In genomic region chrX:50107470-50107869, GRCh38 we compare ENCODE assay signal across 16 cellular contexts.
DNase-seq lines count a peak whose midpoint lies in the region; ATAC-seq and TF ChIP-seq lines count a peak whose summit lies in the region.
"Had no signal": no experiment of that assay in that cellular context is flagged by ENCODE, and none has a peak within 500 bp of the region (broad histone marks: within the 10 kb centered on the region; RNA-seq: fewer than 3 reads in every experiment).

No MANE protein-coding gene starts in this region.

- H3K79me2 ChIP-seq in MM.1S (ENCODE audit: low read length): no peaks in the 10 kb centered on the region

- H4K20me1 ChIP-seq in MM.1S (ENCODE audit: insufficient read depth, low read length): no peaks in the 10 kb centered on the region

- H3K9me3 Mint-ChIP-seq in activated naive CD4-positive, alpha-beta T cell treated with anti-CD3 and anti-CD28 coated beads, Interleukin-2, amount 50 U/mL, for 72 hours: no peaks in the 10 kb centered on the region
- H3K9me3 Mint-ChIP-seq: CD14-positive monocyte had no signal

- no peak overlapping the region for H2AFZ ChIP-seq in MM.1S (ENCODE audit: low read length)

- no peaks in the 10 kb centered on the region for H3F3A ChIP-seq in MM.1S (ENCODE audit: insufficient read depth, low read length)

- H3K36me3 Mint-ChIP-seq in activated naive CD4-positive, alpha-beta T cell treated with anti-CD3 and anti-CD28 coated beads, Interleukin-2, amount 50 U/mL, for 72 hours: no peaks in the 10 kb centered on the region
- H3K36me3 Mint-ChIP-seq: CD14-positive monocyte had no signal

- H3K27ac Mint-ChIP-seq in activated naive CD4-positive, alpha-beta T cell treated with anti-CD3 and anti-CD28 coated beads, Interleukin-2, amount 50 U/mL, for 72 hours: no peak overlapping the region

- no peak overlapping the region for H3K27ac ChIP-seq in MM.1S (ENCODE audit: low read length)

- peaks cover 6% of the 10 kb centered on the region; the same call in 1 of the 2 replicates for H3K4me1 ChIP-seq in MM.1S (ENCODE audit: low read length)

- H3K9me3 ChIP-seq in MM.1S (replicated peaks; ENCODE audit: insufficient read depth, low read length): no peaks in the 10 kb centered on the region

- H3K4me2 ChIP-seq in MM.1S (ENCODE audit: low read depth, low read length): no peak overlapping the region

- no peaks in the 10 kb centered on the region for H3K27me3 ChIP-seq in MM.1S (replicated peaks; ENCODE audit: insufficient read depth, low read length)

- no peak overlapping the region for H3K4me3 ChIP-seq in fibroblast of mammary gland (ENCODE audit: control insufficient read depth, low read depth, low read length)
- no peak overlapping the region for H3K4me3 ChIP-seq in MM.1S (ENCODE audit: low read length)

- DNase-seq in SKM-1 treated with dmso at 0.1 percent for 144 hours (lab: John Stamatoyannopoulos, UW; ENCODE audit: unreplicated experiment) (peak; percentile 15), SKM-1 (lab: John Stamatoyannopoulos, UW; ENCODE audit: unreplicated experiment) (no peak), NCI-H226 (peak; percentile 59), fibroblast of mammary gland (ENCODE audit: low read depth) (peak; percentile 23), GF-D8 (lab: John Stamatoyannopoulos, UW) (no peak), MM.1S (no peak)
- DNase-seq in activated naive CD4-positive, alpha-beta T cell treated with anti-CD3 and anti-CD28 coated beads, Interleukin-2, amount 50 U/mL, for 72 hours (ENCODE audit: low spot score in 2 of 2): no peak
- DNase-seq: AML-193, COR-L47, NCI-H1092, NCI-H1694, NCI-H524 treated with DMSO at 0.1 percent for 48 hours, SHP77 treated with DMSO at 0.1 percent for 48 hours had no signal

- H3K9me2 ChIP-seq in MM.1S (replicated peaks; ENCODE audit: insufficient read depth, low read length): no peaks in the 10 kb centered on the region

- TF ChIP-seq CTCF in fibroblast of mammary gland (conservative IDR thresholded peaks at IDR 0.05; ENCODE audit: control insufficient read depth, insufficient read depth, low read depth, low read length) (no peak), MM.1S (IDR thresholded peaks at IDR 0.05; ENCODE audit: low read length) (no peak)

- no peak overlapping the region for H3K9ac ChIP-seq in MM.1S (ENCODE audit: low read length)

- no peak for ATAC-seq in GM19463 (IDR thresholded peaks at IDR 0.05; ENCODE audit: unreplicated experiment)
- no peak for ATAC-seq in activated naive CD4-positive, alpha-beta T cell treated with anti-CD3 and anti-CD28 coated beads, Interleukin-2, amount 50 U/mL, for 72 hours
- ATAC-seq: SK-N-SH treated with all-trans-retinoic acid at 6 μM for 48 hours had no signal

- no peaks in the 10 kb centered on the region for H3K36me3 ChIP-seq in MM.1S (replicated peaks; ENCODE audit: insufficient read depth, low read length)

Comparison
In these comparisons a context has a peak if more than half of its experiments do, and no peak if none do; other contexts are left out.
1. DNase-seq: peak in SKM-1 treated with dmso at 0.1 percent for 144 hours (single experiment), NCI-H226 (single experiment) and fibroblast of mammary gland (single experiment); none in SKM-1 (single experiment), GF-D8 (single experiment), MM.1S (single experiment) and activated naive CD4-positive, alpha-beta T cell treated with anti-CD3 and anti-CD28 coated beads, Interleukin-2, amount 50 U/mL, for 72 hours (0 of 2).